In the genomic region with DNA sequence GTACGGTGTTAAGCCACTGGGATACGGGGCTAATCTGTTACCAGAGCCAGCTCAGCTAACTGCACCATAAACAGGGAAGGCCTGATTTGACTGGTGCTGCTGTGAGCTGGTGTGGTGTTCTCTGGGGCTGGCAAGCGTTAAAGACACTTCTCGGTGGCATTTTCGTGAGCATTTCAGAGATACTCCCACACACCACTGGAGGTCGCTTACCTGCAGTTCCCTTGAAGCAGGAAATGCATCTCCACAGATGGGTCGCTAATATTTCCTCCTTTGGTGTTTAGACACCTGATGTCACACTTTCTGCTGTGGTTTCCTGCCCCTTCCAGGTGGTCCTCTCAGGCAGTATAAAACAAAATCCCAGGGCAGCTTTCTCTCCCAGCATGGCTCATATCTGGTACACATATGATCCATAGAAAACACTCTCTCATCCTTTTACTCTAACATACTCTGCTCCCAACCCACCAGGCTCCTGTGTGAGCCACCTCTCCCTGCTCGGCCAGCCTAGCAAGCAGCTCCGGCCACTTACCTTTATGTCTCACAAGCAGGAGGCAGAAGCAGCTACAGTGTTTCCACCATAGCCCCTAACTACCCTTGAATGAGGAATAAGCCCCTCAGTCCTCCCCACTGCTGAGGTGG, we compare ENCODE assay signal across 9 cellular contexts.
A peak's percentile ranks its signal among the peaks of the same experiment; 100 is the strongest.
DNase-seq lines count a peak whose midpoint lies in the region; ATAC-seq, FAIRE-seq and TF ChIP-seq lines count a peak whose summit lies in the region.
"Had no signal": no experiment of that assay in that cellular context is flagged by ENCODE, and none has a peak within 500 bp of the region (broad histone marks: within the 10 kb centered on the region; RNA-seq: fewer than 3 reads in every experiment).

No MANE protein-coding gene starts in this region.

- no peaks in the 10 kb centered on the region for H3K9me3 ChIP-seq in HepG2 (ENCODE audit: low read length)

- CTCF ChIA-PET in HepG2 (lab: Yijun Ruan, JAX; ENCODE audit: low intra/inter-chr PET ratio, low total read pairs): interaction anchor here (1.5 kb wide), 1 partner anchor 56 kb away, joined by 4 read pairs; no protein-coding TSS in a partner anchor

- no peaks in the 10 kb centered on the region for H3K4me1 ChIP-seq in HepG2 (ENCODE audit: insufficient read depth, low read length)

- H2AFZ ChIP-seq in HepG2 (ENCODE audit: low read length): no peak overlapping the region

- H3K36me3 Mint-ChIP-seq in activated naive CD8-positive, alpha-beta T cell treated with anti-CD3 and anti-CD28 coated beads, Interleukin-2, amount 10 ng/mL, durations not matched to agents 7 days and 5 days: no peaks in the 10 kb centered on the region
- no peaks in the 10 kb centered on the region for H3K36me3 Mint-ChIP-seq in activated naive CD8-positive, alpha-beta T cell treated with anti-CD3 and anti-CD28 coated beads for 36 hours

- H3K27ac ChIP-seq in HepG2 (ENCODE audit: extremely low read length, insufficient read depth, low read length): no peak overlapping the region

- H3K79me2 ChIP-seq in HepG2 (ENCODE audit: insufficient read depth, low read length): no peaks in the 10 kb centered on the region

- H3K4me3 Mint-ChIP-seq in activated naive CD8-positive, alpha-beta T cell treated with anti-CD3 and anti-CD28 coated beads, Interleukin-2, amount 10 ng/mL, durations not matched to agents 7 days and 5 days: no peak overlapping the region
- no peak overlapping the region for H3K4me3 Mint-ChIP-seq in activated naive CD8-positive, alpha-beta T cell treated with anti-CD3 and anti-CD28 coated beads for 36 hours

- no peak for DNase-seq in activated naive CD8-positive, alpha-beta T cell treated with anti-CD3 and anti-CD28 coated beads, Interleukin-2, amount 10 ng/mL, durations not matched to agents 7 days and 5 days
- DNase-seq in activated naive CD8-positive, alpha-beta T cell treated with anti-CD3 and anti-CD28 coated beads for 36 hours: no peak
- DNase-seq in NCI-H2227 treated with DMSO at 0.1 percent for 48 hours (lab: John Stamatoyannopoulos, UW) (peak; percentile 3), HepG2 (ENCODE audit: low spot score) (peak; percentile 1), midbrain (lab: John Stamatoyannopoulos, UW) (no peak), GOT3 (lab: John Stamatoyannopoulos, UW) (no peak)
- no peak for DNase-seq in activated effector memory CD4-positive, alpha-beta T cell treated with Interleukin-2 at 50 U/mL for 16 hours

- H3K9me3 Mint-ChIP-seq in activated naive CD8-positive, alpha-beta T cell treated with anti-CD3 and anti-CD28 coated beads, Interleukin-2, amount 10 ng/mL, durations not matched to agents 7 days and 5 days: no peaks in the 10 kb centered on the region
- H3K9me3 Mint-ChIP-seq in activated naive CD8-positive, alpha-beta T cell treated with anti-CD3 and anti-CD28 coated beads for 36 hours: peaks cover 2% of the 10 kb centered on the region

- H3K4me1 Mint-ChIP-seq in activated naive CD8-positive, alpha-beta T cell treated with anti-CD3 and anti-CD28 coated beads, Interleukin-2, amount 10 ng/mL, durations not matched to agents 7 days and 5 days: peaks cover 4% of the 10 kb centered on the region
- peaks cover 3% of the 10 kb centered on the region for H3K4me1 Mint-ChIP-seq in activated naive CD8-positive, alpha-beta T cell treated with anti-CD3 and anti-CD28 coated beads for 36 hours

- no peak for TF ChIP-seq POLR2A in HepG2 (IDR thresholded peaks at IDR 0.05; ENCODE audit: insufficient read depth in 1 of 2, low read depth in 2 of 2, low read length in 2 of 2)

- no TSS peak for BruUV-seq in HepG2 (replicated peaks; lab: Mats Ljungman, UMichigan)

- no peaks in the 10 kb centered on the region for H3K27me3 ChIP-seq in HepG2 (ENCODE audit: control insufficient read depth in 1 of 2, insufficient read depth in 2 of 2, low read length in 2 of 2)

- ATAC-seq in activated naive CD8-positive, alpha-beta T cell treated with anti-CD3 and anti-CD28 coated beads, Interleukin-2, amount 10 ng/mL, durations not matched to agents 7 days and 5 days (ENCODE audit: low read depth): peak; percentile 60
- ATAC-seq in HG02759 (IDR thresholded peaks at IDR 0.05; ENCODE audit: unreplicated experiment): peak; percentile 97
- ATAC-seq in HepG2: peak; percentile 86

- FAIRE-seq in HepG2 (lab: Jason Lieb, UNC): peak; percentile 56
- FAIRE-seq: G401.6 had no signal

- peak; percentile 52 for TF ChIP-seq CTCF in HepG2 (CRISPR knock-in tag; IDR thresholded peaks at IDR 0.05)

- no peak overlapping the region for H3K4me2 ChIP-seq in HepG2 (ENCODE audit: low read depth, low read length)

- H3K27ac Mint-ChIP-seq in activated naive CD8-positive, alpha-beta T cell treated with anti-CD3 and anti-CD28 coated beads, Interleukin-2, amount 10 ng/mL, durations not matched to agents 7 days and 5 days: no peak overlapping the region
- H3K27ac Mint-ChIP-seq in activated naive CD8-positive, alpha-beta T cell treated with anti-CD3 and anti-CD28 coated beads for 36 hours: no peak overlapping the region

- WGBS in HepG2 (ENCODE audit: low lambda C conversion rate): 1% methylated on average over 6 of the region's 9 CpGs

- no peak overlapping the region for H3K9ac ChIP-seq in HepG2 (ENCODE audit: insufficient read depth, low read depth, low read length)

- no peaks in the 10 kb centered on the region for H3K36me3 ChIP-seq in HepG2 (replicated peaks in 1 of 2; ENCODE audit: control insufficient read depth in 1 of 2, insufficient read depth in 2 of 2, low read length in 2 of 2)

- TF ChIP-seq RAD21 in HepG2 (CRISPR knock-in tag; IDR thresholded peaks at IDR 0.05): no peak

- no peak overlapping the region for H3K4me3 ChIP-seq in HepG2 (replicated peaks in 1 of 3; ENCODE audit: insufficient read depth in 1 of 3, low read depth in 2 of 3, low read length in 3 of 3)

- TF ChIP-seq EP300 in HepG2 (IDR thresholded peaks at IDR 0.05; ENCODE audit: low read depth in 2 of 2, low read length in 2 of 2) (no peak), HepG2 (CRISPR knock-in tag; IDR thresholded peaks at IDR 0.05; ENCODE audit: borderline replicate concordance) (no peak)

- intact Hi-C loops in HepG2 (cut with micrococcal nuclease; ENCODE audit: unreplicated experiment): loop anchor here (1.0 kb wide), 1 partner anchor 56 kb away; no protein-coding TSS in a partner anchor

- H3K27me3 Mint-ChIP-seq in activated naive CD8-positive, alpha-beta T cell treated with anti-CD3 and anti-CD28 coated beads, Interleukin-2, amount 10 ng/mL, durations not matched to agents 7 days and 5 days: peaks cover 4% of the 10 kb centered on the region
- H3K27me3 Mint-ChIP-seq in activated naive CD8-positive, alpha-beta T cell treated with anti-CD3 and anti-CD28 coated beads for 36 hours: peaks cover 20% of the 10 kb centered on the region

- POLR2A ChIA-PET in activated naive CD8-positive, alpha-beta T cell treated with anti-CD3 and anti-CD28 coated beads, Interleukin-2, amount 10 ng/mL, durations not matched to agents 7 days and 5 days (lab: Charles Lee): no interaction called here
- POLR2A ChIA-PET in HepG2 (lab: Yijun Ruan, JAX): no interaction called here

- H4K20me1 ChIP-seq in HepG2 (ENCODE audit: insufficient read depth, low read length): no peaks in the 10 kb centered on the region

- in situ Hi-C loops in HepG2 (cut with HindIII; ENCODE audit: extremely low pct_ligation_motif_present, low pct_unique_long_range_greater_than_20kb): no loop called here

TF ChIP-seq in HepG2, 621 proteins besides CTCF, POLR2A, EP300 and RAD21:
- TF ChIP-seq TAF15 (IDR thresholded peaks at IDR 0.05; ENCODE audit: low read depth, low read length, poor library complexity, severe bottlenecking) (no peak), RBM22 (optimal IDR thresholded peaks at IDR 0.05; ENCODE audit: low read length) (no peak), U2AF2 (IDR thresholded peaks at IDR 0.05; ENCODE audit: low read depth, low read length) (no peak), MED1 (CRISPR knock-in tag; IDR thresholded peaks at IDR 0.05) (no peak), ZBTB20 (CRISPR knock-in tag; IDR thresholded peaks at IDR 0.05; ENCODE audit: borderline replicate concordance, low read depth) (no peak), MIER2 (CRISPR knock-in tag; IDR thresholded peaks at IDR 0.05) (no peak), ZNF790 (CRISPR knock-in tag; IDR thresholded peaks at IDR 0.05; ENCODE audit: borderline replicate concordance) (no peak), DR1 (CRISPR knock-in tag; IDR thresholded peaks at IDR 0.05) (no peak), SMC3 (IDR thresholded peaks at IDR 0.05; ENCODE audit: low read length) (0 out of 2 replicates have a peak, but pooled peaks have one; percentile 30), STAG1 (CRISPR knock-in tag; IDR thresholded peaks at IDR 0.05) (0 out of 2 replicates have a peak, but pooled peaks have one; percentile 10), FOXP1 (IDR thresholded peaks at IDR 0.05) (no peak), FOXP1 (CRISPR knock-in tag; IDR thresholded peaks at IDR 0.05) (no peak), HOXD1 (CRISPR knock-in tag; IDR thresholded peaks at IDR 0.05) (no peak)
- TF ChIP-seq, protein P1, sequence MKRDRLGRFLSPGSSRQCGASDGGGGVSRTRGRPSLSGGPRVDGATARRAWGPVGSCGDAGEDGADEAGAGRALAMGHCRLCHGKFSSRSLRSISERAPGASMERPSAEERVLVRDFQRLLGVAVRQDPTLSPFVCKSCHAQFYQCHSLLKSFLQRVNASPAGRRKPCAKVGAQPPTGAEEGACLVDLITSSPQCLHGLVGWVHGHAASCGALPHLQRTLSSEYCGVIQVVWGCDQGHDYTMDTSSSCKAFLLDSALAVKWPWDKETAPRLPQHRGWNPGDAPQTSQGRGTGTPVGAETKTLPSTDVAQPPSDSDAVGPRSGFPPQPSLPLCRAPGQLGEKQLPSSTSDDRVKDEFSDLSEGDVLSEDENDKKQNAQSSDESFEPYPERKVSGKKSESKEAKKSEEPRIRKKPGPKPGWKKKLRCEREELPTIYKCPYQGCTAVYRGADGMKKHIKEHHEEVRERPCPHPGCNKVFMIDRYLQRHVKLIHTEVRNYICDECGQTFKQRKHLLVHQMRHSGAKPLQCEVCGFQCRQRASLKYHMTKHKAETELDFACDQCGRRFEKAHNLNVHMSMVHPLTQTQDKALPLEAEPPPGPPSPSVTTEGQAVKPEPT (CRISPR knock-in tag; IDR thresholded peaks at IDR 0.05; ENCODE audit: low read depth): no peak

Comparison
In these comparisons a context has a peak if more than half of its experiments do, and no peak if none do; other contexts are left out.
1. DNase-seq: peak in NCI-H2227 treated with DMSO at 0.1 percent for 48 hours (single experiment) and HepG2 (single experiment); none in activated naive CD8-positive, alpha-beta T cell treated with anti-CD3 and anti-CD28 coated beads, Interleukin-2, amount 10 ng/mL, durations not matched to agents 7 days and 5 days (single experiment), activated naive CD8-positive, alpha-beta T cell treated with anti-CD3 and anti-CD28 coated beads for 36 hours (single experiment), midbrain (single experiment), GOT3 (single experiment) and activated effector memory CD4-positive, alpha-beta T cell treated with Interleukin-2 at 50 U/mL for 16 hours (single experiment).
2. Peak in every context shown above with its lines, with median percentiles within 50 percentile points of each other: ATAC-seq.